1 cellular context compared by ENCODE assay signal in the genomic region with DNA sequence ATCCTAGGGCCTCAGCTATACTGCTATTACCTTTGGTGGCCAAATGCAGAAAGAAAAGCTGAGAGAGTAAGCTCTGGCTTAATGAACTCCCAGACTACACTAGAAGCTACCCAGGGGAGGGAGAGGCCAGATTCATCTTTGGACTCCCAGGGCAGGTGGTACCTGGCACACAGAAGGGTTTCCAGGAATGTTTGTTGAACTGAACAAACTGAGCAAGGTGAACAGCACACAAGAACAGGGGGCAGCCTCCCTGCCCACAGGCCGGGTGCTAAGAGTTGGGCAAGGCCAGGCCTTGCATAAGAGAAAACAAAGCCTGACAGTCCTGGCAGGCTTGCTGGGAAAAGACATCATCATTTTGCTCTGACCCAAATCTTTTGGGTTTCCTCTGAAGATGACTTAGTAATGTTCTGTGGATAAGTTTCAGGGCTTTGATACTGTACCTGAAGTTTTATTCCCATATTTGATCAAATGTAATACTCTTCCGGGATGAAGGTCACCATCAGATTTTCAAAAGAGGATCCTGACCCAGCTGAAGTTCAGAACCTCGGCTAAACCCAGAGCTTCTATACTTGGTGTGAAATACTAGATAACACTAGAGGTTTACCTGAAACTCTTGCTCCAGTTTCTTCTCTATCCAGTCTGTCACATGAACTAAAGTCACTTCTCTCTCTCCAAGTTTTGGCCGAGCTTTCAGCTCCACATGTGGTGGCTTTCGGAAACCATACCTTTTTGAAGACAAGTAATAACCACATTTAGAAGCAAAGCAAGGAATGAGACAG.
TF ChIP-seq lines count a peak whose summit lies in the region.

No MANE protein-coding gene starts in this region.

TF ChIP-seq in HepG2, 621 proteins besides CTCF, POLR2A, EP300 and RAD21 (continued from another document and continues in another):
- TF ChIP-seq SSRP1 (CRISPR knock-in tag; IDR thresholded peaks at IDR 0.05): peak; percentile 89
- peak; percentile 61; the same call in 1 of the 2 replicates for TF ChIP-seq FOXC1 (CRISPR knock-in tag; IDR thresholded peaks at IDR 0.05; ENCODE audit: borderline replicate concordance)
- peak; percentile 99 for TF ChIP-seq NFKBIZ (CRISPR knock-in tag; IDR thresholded peaks at IDR 0.05)
- TF ChIP-seq, protein P1, sequence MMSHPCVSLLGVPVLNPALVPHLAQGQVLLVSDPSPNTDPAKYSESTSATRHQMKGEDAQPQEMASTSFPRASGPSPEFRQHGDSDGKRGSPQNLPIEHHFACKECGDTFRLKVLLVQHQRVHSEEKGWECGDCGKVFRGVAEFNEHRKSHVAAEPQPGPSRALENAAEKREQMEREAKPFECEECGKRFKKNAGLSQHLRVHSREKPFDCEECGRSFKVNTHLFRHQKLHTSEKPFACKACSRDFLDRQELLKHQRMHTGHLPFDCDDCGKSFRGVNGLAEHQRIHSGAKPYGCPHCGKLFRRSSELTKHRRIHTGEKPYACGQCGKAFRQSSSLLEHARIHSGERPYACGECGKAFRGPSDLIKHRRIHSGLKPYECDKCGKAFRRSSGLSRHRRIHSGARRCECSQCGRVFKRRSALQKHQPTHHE (CRISPR knock-in tag; IDR thresholded peaks at IDR 0.05; ENCODE audit: borderline replicate concordance): 0 out of 2 replicates have a peak, but pooled peaks have one; percentile 52
- TF ChIP-seq KDM5B (CRISPR knock-in tag; IDR thresholded peaks at IDR 0.05; ENCODE audit: borderline replicate concordance): no peak; the same call in 1 of the 2 replicates
- TF ChIP-seq ZNF331 (CRISPR knock-in tag; IDR thresholded peaks at IDR 0.05): peak; percentile 99
- peak; percentile 99 for TF ChIP-seq TARDBP (CRISPR knock-in tag; IDR thresholded peaks at IDR 0.05)
- no peak for TF ChIP-seq ZNF775 (CRISPR knock-in tag; IDR thresholded peaks at IDR 0.05; ENCODE audit: borderline replicate concordance)
- TF ChIP-seq FOXA3 (CRISPR knock-in tag; IDR thresholded peaks at IDR 0.05): peak; percentile 98
- TF ChIP-seq, protein P2, sequence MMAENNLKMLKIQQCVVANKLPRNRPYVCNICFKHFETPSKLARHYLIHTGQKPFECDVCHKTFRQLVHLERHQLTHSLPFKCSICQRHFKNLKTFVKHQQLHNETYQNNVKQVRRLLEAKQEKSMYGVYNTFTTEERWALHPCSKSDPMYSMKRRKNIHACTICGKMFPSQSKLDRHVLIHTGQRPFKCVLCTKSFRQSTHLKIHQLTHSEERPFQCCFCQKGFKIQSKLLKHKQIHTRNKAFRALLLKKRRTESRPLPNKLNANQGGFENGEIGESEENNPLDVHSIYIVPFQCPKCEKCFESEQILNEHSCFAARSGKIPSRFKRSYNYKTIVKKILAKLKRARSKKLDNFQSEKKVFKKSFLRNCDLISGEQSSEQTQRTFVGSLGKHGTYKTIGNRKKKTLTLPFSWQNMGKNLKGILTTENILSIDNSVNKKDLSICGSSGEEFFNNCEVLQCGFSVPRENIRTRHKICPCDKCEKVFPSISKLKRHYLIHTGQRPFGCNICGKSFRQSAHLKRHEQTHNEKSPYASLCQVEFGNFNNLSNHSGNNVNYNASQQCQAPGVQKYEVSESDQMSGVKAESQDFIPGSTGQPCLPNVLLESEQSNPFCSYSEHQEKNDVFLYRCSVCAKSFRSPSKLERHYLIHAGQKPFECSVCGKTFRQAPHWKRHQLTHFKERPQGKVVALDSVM (CRISPR knock-in tag; IDR thresholded peaks at IDR 0.05): peak; percentile 85
- TF ChIP-seq ZNF746 (CRISPR knock-in tag; IDR thresholded peaks at IDR 0.05): peak; percentile 97
- peak; percentile 94 for TF ChIP-seq ELF3 (CRISPR knock-in tag; IDR thresholded peaks at IDR 0.05)
- TF ChIP-seq ZNF430 (CRISPR knock-in tag; IDR thresholded peaks at IDR 0.05): peak; percentile 96; the same call in 1 of the 2 replicates
- TF ChIP-seq ZNF670 (CRISPR knock-in tag; IDR thresholded peaks at IDR 0.05; ENCODE audit: borderline replicate concordance): peak; percentile 18; the same call in 1 of the 2 replicates
- 0 out of 2 replicates have a peak, but pooled peaks have one; percentile 28 for TF ChIP-seq MXD3 (CRISPR knock-in tag; IDR thresholded peaks at IDR 0.05)
- 0 out of 3 replicates have a peak, but pooled peaks have one; percentile 69 for TF ChIP-seq MXI1 (IDR thresholded peaks at IDR 0.05; ENCODE audit: borderline replicate concordance, low read depth, low read length)
- TF ChIP-seq POGZ (CRISPR knock-in tag; IDR thresholded peaks at IDR 0.05): peak; percentile 89
- TF ChIP-seq ZNF44 (CRISPR knock-in tag; IDR thresholded peaks at IDR 0.05): 0 out of 2 replicates have a peak, but pooled peaks have one; percentile 39
- TF ChIP-seq ARHGAP35 (CRISPR knock-in tag; IDR thresholded peaks at IDR 0.05; ENCODE audit: borderline replicate concordance): peak; percentile 52; the same call in 1 of the 2 replicates
- peak; percentile 83; the same call in 1 of the 2 replicates for TF ChIP-seq CCDC6 (CRISPR knock-in tag; IDR thresholded peaks at IDR 0.05)
- TF ChIP-seq, protein P3, sequence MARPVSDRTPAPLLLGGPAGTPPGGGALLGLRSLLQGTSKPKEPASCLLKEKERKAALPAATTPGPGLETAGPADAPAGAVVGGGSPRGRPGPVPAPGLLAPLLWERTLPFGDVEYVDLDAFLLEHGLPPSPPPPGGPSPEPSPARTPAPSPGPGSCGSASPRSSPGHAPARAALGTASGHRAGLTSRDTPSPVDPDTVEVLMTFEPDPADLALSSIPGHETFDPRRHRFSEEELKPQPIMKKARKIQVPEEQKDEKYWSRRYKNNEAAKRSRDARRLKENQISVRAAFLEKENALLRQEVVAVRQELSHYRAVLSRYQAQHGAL (CRISPR knock-in tag; IDR thresholded peaks at IDR 0.05; ENCODE audit: not compliant biosample characterization): peak; percentile 84
- no peak for TF ChIP-seq ZNF24 (IDR thresholded peaks at IDR 0.05)
- TF ChIP-seq, protein P4, sequence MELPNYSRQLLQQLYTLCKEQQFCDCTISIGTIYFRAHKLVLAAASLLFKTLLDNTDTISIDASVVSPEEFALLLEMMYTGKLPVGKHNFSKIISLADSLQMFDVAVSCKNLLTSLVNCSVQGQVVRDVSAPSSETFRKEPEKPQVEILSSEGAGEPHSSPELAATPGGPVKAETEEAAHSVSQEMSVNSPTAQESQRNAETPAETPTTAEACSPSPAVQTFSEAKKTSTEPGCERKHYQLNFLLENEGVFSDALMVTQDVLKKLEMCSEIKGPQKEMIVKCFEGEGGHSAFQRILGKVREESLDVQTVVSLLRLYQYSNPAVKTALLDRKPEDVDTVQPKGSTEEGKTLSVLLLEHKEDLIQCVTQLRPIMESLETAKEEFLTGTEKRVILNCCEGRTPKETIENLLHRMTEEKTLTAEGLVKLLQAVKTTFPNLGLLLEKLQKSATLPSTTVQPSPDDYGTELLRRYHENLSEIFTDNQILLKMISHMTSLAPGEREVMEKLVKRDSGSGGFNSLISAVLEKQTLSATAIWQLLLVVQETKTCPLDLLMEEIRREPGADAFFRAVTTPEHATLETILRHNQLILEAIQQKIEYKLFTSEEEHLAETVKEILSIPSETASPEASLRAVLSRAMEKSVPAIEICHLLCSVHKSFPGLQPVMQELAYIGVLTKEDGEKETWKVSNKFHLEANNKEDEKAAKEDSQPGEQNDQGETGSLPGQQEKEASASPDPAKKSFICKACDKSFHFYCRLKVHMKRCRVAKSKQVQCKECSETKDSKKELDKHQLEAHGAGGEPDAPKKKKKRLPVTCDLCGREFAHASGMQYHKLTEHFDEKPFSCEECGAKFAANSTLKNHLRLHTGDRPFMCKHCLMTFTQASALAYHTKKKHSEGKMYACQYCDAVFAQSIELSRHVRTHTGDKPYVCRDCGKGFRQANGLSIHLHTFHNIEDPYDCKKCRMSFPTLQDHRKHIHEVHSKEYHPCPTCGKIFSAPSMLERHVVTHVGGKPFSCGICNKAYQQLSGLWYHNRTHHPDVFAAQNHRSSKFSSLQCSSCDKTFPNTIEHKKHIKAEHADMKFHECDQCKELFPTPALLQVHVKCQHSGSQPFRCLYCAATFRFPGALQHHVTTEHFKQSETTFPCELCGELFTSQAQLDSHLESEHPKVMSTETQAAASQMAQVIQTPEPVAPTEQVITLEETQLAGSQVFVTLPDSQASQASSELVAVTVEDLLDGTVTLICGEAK (IDR thresholded peaks at IDR 0.05): no peak
- TF ChIP-seq, protein P4 (CRISPR knock-in tag; IDR thresholded peaks at IDR 0.05): peak; percentile 91
- TF ChIP-seq ZNF547 (CRISPR knock-in tag; IDR thresholded peaks at IDR 0.05): peak; percentile 33; the same call in 1 of the 2 replicates
- peak; percentile 55 for TF ChIP-seq ONECUT2 (CRISPR knock-in tag; IDR thresholded peaks at IDR 0.05)
- TF ChIP-seq SNRNP70 (IDR thresholded peaks at IDR 0.05; ENCODE audit: low read depth, low read length): no peak
- no peak for TF ChIP-seq ZNF10 (CRISPR knock-in tag; IDR thresholded peaks at IDR 0.05; ENCODE audit: borderline replicate concordance, low read depth)
- TF ChIP-seq, protein P5, sequence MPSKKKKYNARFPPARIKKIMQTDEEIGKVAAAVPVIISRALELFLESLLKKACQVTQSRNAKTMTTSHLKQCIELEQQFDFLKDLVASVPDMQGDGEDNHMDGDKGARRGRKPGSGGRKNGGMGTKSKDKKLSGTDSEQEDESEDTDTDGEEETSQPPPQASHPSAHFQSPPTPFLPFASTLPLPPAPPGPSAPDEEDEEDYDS (CRISPR knock-in tag; IDR thresholded peaks at IDR 0.05): peak; percentile 82
- TF ChIP-seq SALL1 (CRISPR knock-in tag; IDR thresholded peaks at IDR 0.05): peak; percentile 100
- TF ChIP-seq YEATS2 (CRISPR knock-in tag; IDR thresholded peaks at IDR 0.05; ENCODE audit: borderline replicate concordance): peak; percentile 94
- TF ChIP-seq SRF (IDR thresholded peaks at IDR 0.05; ENCODE audit: low read depth, low read length): 0 out of 2 replicates have a peak, but pooled peaks have one; percentile 33
- TF ChIP-seq SIN3A (IDR thresholded peaks at IDR 0.05; ENCODE audit: borderline replicate concordance, low read depth, low read length): 0 out of 2 replicates have a peak, but pooled peaks have one; percentile 47
- peak; percentile 65; the same call in 1 of the 2 replicates for TF ChIP-seq ZHX1 (CRISPR knock-in tag; IDR thresholded peaks at IDR 0.05; ENCODE audit: low read depth)
- peak; percentile 96 for TF ChIP-seq GFI1 (CRISPR knock-in tag; IDR thresholded peaks at IDR 0.05; ENCODE audit: borderline replicate concordance)
- TF ChIP-seq, protein P6, sequence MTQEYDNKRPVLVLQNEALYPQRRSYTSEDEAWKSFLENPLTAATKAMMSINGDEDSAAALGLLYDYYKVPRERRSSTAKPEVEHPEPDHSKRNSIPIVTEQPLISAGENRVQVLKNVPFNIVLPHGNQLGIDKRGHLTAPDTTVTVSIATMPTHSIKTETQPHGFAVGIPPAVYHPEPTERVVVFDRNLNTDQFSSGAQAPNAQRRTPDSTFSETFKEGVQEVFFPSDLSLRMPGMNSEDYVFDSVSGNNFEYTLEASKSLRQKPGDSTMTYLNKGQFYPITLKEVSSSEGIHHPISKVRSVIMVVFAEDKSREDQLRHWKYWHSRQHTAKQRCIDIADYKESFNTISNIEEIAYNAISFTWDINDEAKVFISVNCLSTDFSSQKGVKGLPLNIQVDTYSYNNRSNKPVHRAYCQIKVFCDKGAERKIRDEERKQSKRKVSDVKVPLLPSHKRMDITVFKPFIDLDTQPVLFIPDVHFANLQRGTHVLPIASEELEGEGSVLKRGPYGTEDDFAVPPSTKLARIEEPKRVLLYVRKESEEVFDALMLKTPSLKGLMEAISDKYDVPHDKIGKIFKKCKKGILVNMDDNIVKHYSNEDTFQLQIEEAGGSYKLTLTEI (CRISPR knock-in tag; conservative IDR thresholded peaks at IDR 0.05): no peak
- peak; percentile 74 for TF ChIP-seq ELF1 (CRISPR knock-in tag; IDR thresholded peaks at IDR 0.05)
- peak; percentile 97 for TF ChIP-seq RARA (CRISPR knock-in tag; IDR thresholded peaks at IDR 0.05)
